Comparison of ENCODE assay signal across 8 cellular contexts in the genomic region with DNA sequence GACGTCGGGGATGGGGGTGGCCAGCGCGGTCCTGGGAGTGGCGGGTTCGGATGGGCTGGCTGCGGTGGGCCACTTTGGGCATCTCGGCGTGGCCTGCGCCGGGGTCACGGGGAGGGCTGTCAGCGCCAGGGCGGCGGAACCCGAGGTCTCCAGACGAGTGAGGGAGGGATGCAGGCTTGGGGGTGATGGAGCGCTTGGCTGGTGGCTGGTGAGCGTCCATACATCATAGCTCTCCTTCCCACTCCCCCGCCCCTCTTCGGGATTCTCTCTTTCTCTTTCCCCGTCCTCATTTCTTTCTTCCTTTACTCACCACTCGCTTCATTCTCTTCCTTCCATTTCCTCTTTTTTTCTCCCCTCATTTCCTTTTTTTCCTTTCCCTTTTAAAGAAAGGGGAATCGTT.
DNase-seq lines count a peak whose midpoint lies in the region; ATAC-seq and TF ChIP-seq lines count a peak whose summit lies in the region.

No MANE protein-coding gene starts in this region.

- no peaks in the 10 kb centered on the region for H3K36me3 ChIP-seq in testis (ENCODE audit: low read depth, missing control alignments)

- H3K4me1 Mint-ChIP-seq in T-helper 1 cell treated with Interleukin-12 subunit alpha and Interleukin-12 subunit beta and Interleukin-4 antibody, amounts not matched to agents 30 μg/mL and 1 μg/mL, for 36 hours (ENCODE audit: low read depth) = peaks cover 7% of the 10 kb centered on the region

- H3K9me3 ChIP-seq in testis = no peaks in the 10 kb centered on the region

- no peak for ATAC-seq in GM21447 (IDR thresholded peaks at IDR 0.05; ENCODE audit: unreplicated experiment)
- no peak for ATAC-seq in GM18519 (IDR thresholded peaks at IDR 0.05; ENCODE audit: low FRiP score, unreplicated experiment)

- WGBS in testis, 2 donors = 1% methylated on average over 12 to 24 of the region's 24 CpGs

- no peaks in the 10 kb centered on the region for H3K36me3 Mint-ChIP-seq in T-helper 1 cell treated with Interleukin-12 subunit alpha and Interleukin-12 subunit beta and Interleukin-4 antibody, amounts not matched to agents 30 μg/mL and 1 μg/mL, for 36 hours (ENCODE audit: low read depth)

- no peaks in the 10 kb centered on the region for H3K27me3 ChIP-seq in testis

- H3K27me3 Mint-ChIP-seq in T-helper 1 cell treated with Interleukin-12 subunit alpha and Interleukin-12 subunit beta and Interleukin-4 antibody, amounts not matched to agents 30 μg/mL and 1 μg/mL, for 36 hours (ENCODE audit: low read depth) = peaks cover 49% of the 10 kb centered on the region

- peak overlapping the region; percentile 68 to 70 for H3K4me3 ChIP-seq in testis

- H3K27ac ChIP-seq in testis = no peak overlapping the region

- intact Hi-C loops in testis (cut with DNase I; ENCODE audit: low total_unique reads) = no loop called here

- peaks cover 7% of the 10 kb centered on the region for H3K4me1 ChIP-seq in testis

- peak overlapping the region; percentile 71 for H3K4me3 Mint-ChIP-seq in T-helper 1 cell treated with Interleukin-12 subunit alpha and Interleukin-12 subunit beta and Interleukin-4 antibody, amounts not matched to agents 30 μg/mL and 1 μg/mL, for 36 hours

- no peak for TF ChIP-seq POLR2A in testis (IDR thresholded peaks at IDR 0.05)

- no peak overlapping the region for H3K27ac Mint-ChIP-seq in T-helper 1 cell treated with Interleukin-12 subunit alpha and Interleukin-12 subunit beta and Interleukin-4 antibody, amounts not matched to agents 30 μg/mL and 1 μg/mL, for 36 hours

- DNase-seq in T-helper 1 cell (no peak), anterior cingulate cortex (lab: John Stamatoyannopoulos, UW) (peak in 33 of 58 donors; percentile 3 to 68 (median 26)), iPS-NIHi11 (ENCODE audit: low spot score) (peak; percentile 29), testis (peak; percentile 21), activated gamma-delta T cell (lab: John Stamatoyannopoulos, UW) (no peak)

- no peak for TF ChIP-seq CTCF in testis (IDR thresholded peaks at IDR 0.05)

- no peaks in the 10 kb centered on the region for H3K9me3 Mint-ChIP-seq in T-helper 1 cell treated with Interleukin-12 subunit alpha and Interleukin-12 subunit beta and Interleukin-4 antibody, amounts not matched to agents 30 μg/mL and 1 μg/mL, for 36 hours

Comparison
In these comparisons a context has a peak if more than half of its experiments do, and no peak if none do; other contexts are left out.
1. DNase-seq: peak in anterior cingulate cortex (33 of 58), iPS-NIHi11 (single experiment) and testis (single experiment); none in T-helper 1 cell (0 of 5) and activated gamma-delta T cell (single experiment).